ENCODE assay signal across 8 cellular contexts in genomic region chr1:206470692-206471414, GRCh38. TPM values are rescaled to one million over a fixed set of nuclear protein-coding genes. Genes with fewer than 3 reads are reported as not detected.
DNase-seq lines count a peak whose midpoint lies in the region; ATAC-seq and TF ChIP-seq lines count a peak whose summit lies in the region.

No MANE protein-coding gene starts in this region.

- no peaks in the 10 kb centered on the region for H3K9me3 ChIP-seq in CD4-positive, alpha-beta T cell (ENCODE audit: control insufficient read depth, low read length)
- H3K9me3 ChIP-seq in aorta (ENCODE audit: control insufficient read depth, low read length): no peaks in the 10 kb centered on the region

- ATAC-seq in CD4-positive, alpha-beta T cell (ENCODE audit: poor library complexity): peak; percentile 57
- ATAC-seq in GM19397 (IDR thresholded peaks at IDR 0.05; ENCODE audit: unreplicated experiment) (peak; percentile 35), natural killer cell (peak; percentile 58 to 64 (median 64)), aorta (ENCODE audit: low FRiP score) (peak; percentile 71)

- no peak for TF ChIP-seq EP300 in Ishikawa (IDR thresholded peaks at IDR 0.05; ENCODE audit: borderline replicate concordance)

- no peaks in the 10 kb centered on the region for H3K9me3 Mint-ChIP-seq in CD4-positive, alpha-beta T cell
- H3K9me3 Mint-ChIP-seq in activated CD4-positive, alpha-beta T cell treated with anti-CD3 and anti-CD28 coated beads, Interleukin-2, amount 10 ng/mL, durations not matched to agents 24 days and 14 days: no peaks in the 10 kb centered on the region
- no peaks in the 10 kb centered on the region for H3K9me3 Mint-ChIP-seq in natural killer cell

- H3K4me3 ChIP-seq in epithelial cell of esophagus (ENCODE audit: low read length) (peak overlapping the region; percentile 79), aorta (ENCODE audit: low read length in 2 of 2) (peak overlapping the region; percentile 14 to 77)

- TF ChIP-seq RAD21 in Ishikawa (IDR thresholded peaks at IDR 0.05; ENCODE audit: low read depth): no peak

- no peaks in the 10 kb centered on the region for H3K36me3 ChIP-seq in aorta (ENCODE audit: control insufficient read depth in 1 of 2, insufficient read depth in 2 of 2, low read length in 1 of 2)

- H3K4me1 Mint-ChIP-seq in CD4-positive, alpha-beta T cell (ENCODE audit: low read depth): peaks cover 74% of the 10 kb centered on the region
- H3K4me1 Mint-ChIP-seq in activated CD4-positive, alpha-beta T cell treated with anti-CD3 and anti-CD28 coated beads, Interleukin-2, amount 10 ng/mL, durations not matched to agents 24 days and 14 days: peaks cover 82% of the 10 kb centered on the region
- peaks cover 32 to 49% of the 10 kb centered on the region in 2 donors for H3K4me1 Mint-ChIP-seq in natural killer cell

- H3K27ac Mint-ChIP-seq in CD4-positive, alpha-beta T cell: peak overlapping the region; percentile 79
- H3K27ac Mint-ChIP-seq in activated CD4-positive, alpha-beta T cell treated with anti-CD3 and anti-CD28 coated beads, Interleukin-2, amount 10 ng/mL, durations not matched to agents 24 days and 14 days: peak overlapping the region; percentile 86
- peak overlapping the region; percentile 80 to 91 for H3K27ac Mint-ChIP-seq in natural killer cell

- H3K27me3 Mint-ChIP-seq in CD4-positive, alpha-beta T cell: no peaks in the 10 kb centered on the region
- H3K27me3 Mint-ChIP-seq in activated CD4-positive, alpha-beta T cell treated with anti-CD3 and anti-CD28 coated beads, Interleukin-2, amount 10 ng/mL, durations not matched to agents 24 days and 14 days: no peaks in the 10 kb centered on the region
- H3K27me3 Mint-ChIP-seq in natural killer cell (ENCODE audit: low read depth in 2 of 2): peaks cover 5 to 8% of the 10 kb centered on the region in 2 donors

- H3K4me1 ChIP-seq in aorta (ENCODE audit: control insufficient read depth in 1 of 2, insufficient read depth in 2 of 2, low read length in 2 of 2): no peaks in the 10 kb centered on the region

- peaks cover 56% of the 10 kb centered on the region for H3K36me3 Mint-ChIP-seq in CD4-positive, alpha-beta T cell (ENCODE audit: low read depth)
- H3K36me3 Mint-ChIP-seq in activated CD4-positive, alpha-beta T cell treated with anti-CD3 and anti-CD28 coated beads, Interleukin-2, amount 10 ng/mL, durations not matched to agents 24 days and 14 days (ENCODE audit: low read depth): peaks cover 40% of the 10 kb centered on the region
- no peaks in the 10 kb centered on the region for H3K36me3 Mint-ChIP-seq in natural killer cell

- intact Hi-C loops in CD4-positive, alpha-beta T cell (cut with DNase I, micrococcal nuclease): loop anchor here in 1 of 2 experiments (10.0 kb wide), 2 partner anchors 444 to 514 kb away; no protein-coding TSS in a partner anchor
- intact Hi-C loops in activated CD4-positive, alpha-beta T cell treated with anti-CD3 and anti-CD28 coated beads, Interleukin-2, amount 10 ng/mL, durations not matched to agents 24 days and 14 days (cut with micrococcal nuclease): no loop called here
- intact Hi-C loops in natural killer cell (cut with micrococcal nuclease) (no loop called here), aorta (cut with DNase I) (no loop called here)

- no peak for TF ChIP-seq CTCF in CD4-positive, alpha-beta T cell (IDR thresholded peaks at IDR 0.05)
- TF ChIP-seq CTCF in epithelial cell of esophagus (IDR thresholded peaks at IDR 0.05; ENCODE audit: insufficient read depth, low read depth, low read length, missing control alignments): no peak
- no peak for TF ChIP-seq CTCF in natural killer cell (IDR thresholded peaks at IDR 0.05)

- H3K27me3 ChIP-seq in CD4-positive, alpha-beta T cell (ENCODE audit: control insufficient read depth, insufficient read depth, low read length): no peaks in the 10 kb centered on the region
- H3K27me3 ChIP-seq in aorta (ENCODE audit: control insufficient read depth in 1 of 2, insufficient read depth in 2 of 2, low read length in 1 of 2): no peaks in the 10 kb centered on the region

- peak overlapping the region; percentile 88 for H3K4me3 Mint-ChIP-seq in CD4-positive, alpha-beta T cell
- peak overlapping the region; percentile 86 for H3K4me3 Mint-ChIP-seq in activated CD4-positive, alpha-beta T cell treated with anti-CD3 and anti-CD28 coated beads, Interleukin-2, amount 10 ng/mL, durations not matched to agents 24 days and 14 days
- peak overlapping the region; percentile 95 for H3K4me3 Mint-ChIP-seq in natural killer cell

- CTCF ChIA-PET in CD4-positive, alpha-beta T cell (lab: Charles Lee): interaction anchor here (0.9 to 3.2 kb wide), 10 partner anchors 9 to 879 kb away, joined by 3 to 21 read pairs (median 4); partner anchors contain the start of genes DYRK3 and EIF2D

- POLR2A ChIA-PET in CD4-positive, alpha-beta T cell (lab: Charles Lee): interaction anchor here (0.7 to 3.5 kb wide), 21 partner anchors 9 to 582 kb away, joined by 3 to 21 read pairs (median 4); partner anchors contain the start of genes DYRK3, EIF2D, FCMR and PFKFB2

- 0% methylated on average over 18 of the region's 18 CpGs for WGBS in aorta, 2 donors

- peak in 8 of 10 experiments; percentile 28 to 59 (median 46) for DNase-seq in CD4-positive, alpha-beta T cell
- DNase-seq in activated CD4-positive, alpha-beta T cell treated with anti-CD3 and anti-CD28 coated beads, Interleukin-2, amount 10 ng/mL, durations not matched to agents 24 days and 14 days: peak; percentile 89
- peak; percentile 62 for DNase-seq in epithelial cell of esophagus (ENCODE audit: low read depth)
- peak; percentile 42 for DNase-seq in natural killer cell
- DNase-seq in aorta: peak; percentile 66 to 76
- no peak for DNase-seq in epidermal melanocyte (ENCODE audit: insufficient read length, low spot score)

- H3K27ac ChIP-seq in CD4-positive, alpha-beta T cell (ENCODE audit: low read depth, low read length): peak overlapping the region; percentile 61
- no peak overlapping the region for H3K27ac ChIP-seq in aorta (ENCODE audit: low read depth in 1 of 2, low read length in 2 of 2)

TF ChIP-seq in Ishikawa, 13 proteins besides CTCF, POLR2A, EP300 and RAD21:
- peak; percentile 44; the same call in 1 of the 2 replicates for TF ChIP-seq ZBTB7A (IDR thresholded peaks at IDR 0.05; ENCODE audit: low read depth)
- TF ChIP-seq EGR1 (IDR thresholded peaks at IDR 0.05): no peak
- TF ChIP-seq TAF1 (IDR thresholded peaks at IDR 0.05; ENCODE audit: low read depth): peak; percentile 17; the same call in 1 of the 2 replicates

RNA-seq across cellular contexts. Expression of gene IKBKE, which starts 0.6 kb away (rescaled TPM):
- total RNA-seq in CD4-positive, alpha-beta T cell: 10 to 100 TPM; 27.9 to 29.8 TPM
- 50.0 and 51.5 TPM in 2 replicates for total RNA-seq in activated CD4-positive, alpha-beta T cell treated with anti-CD3 and anti-CD28 coated beads, Interleukin-2, amount 10 ng/mL, durations not matched to agents 24 days and 14 days
- total RNA-seq in natural killer cell (10 to 100 TPM; 31.6 to 34.6 (median 32.2) TPM), aorta (10 to 100 TPM in 1 of 2 donors, 1 to 10 TPM in 1; 5.9 to 10.3 TPM)
- polyA plus RNA-seq in aorta: 1 to 10 TPM; 4.3 to 4.5 TPM

RNA-seq across cellular contexts. Expression of gene RASSF5, which starts 36.5 kb away (rescaled TPM):
- total RNA-seq in CD4-positive, alpha-beta T cell: 100 to 1,000 TPM; 153 to 156 TPM
- 193 and 196 TPM in 2 replicates for total RNA-seq in activated CD4-positive, alpha-beta T cell treated with anti-CD3 and anti-CD28 coated beads, Interleukin-2, amount 10 ng/mL, durations not matched to agents 24 days and 14 days
- 100 to 1,000 TPM; 231 to 333 (median 279) TPM for total RNA-seq in natural killer cell
- total RNA-seq in aorta: 10 to 100 TPM; 14.8 to 18.2 TPM
- polyA plus RNA-seq in aorta: 1 to 10 TPM; 2.1 to 5.1 TPM

Comparison
In these comparisons a context has a peak if more than half of its experiments do, and no peak if none do; other contexts are left out.
1. RNA of gene RASSF5, which starts 36.5 kb away (total RNA-seq): 231 to 333 TPM in natural killer cell, 193 to 196 TPM in activated CD4-positive, alpha-beta T cell treated with anti-CD3 and anti-CD28 coated beads, Interleukin-2, amount 10 ng/mL, durations not matched to agents 24 days and 14 days and 153 to 156 TPM in CD4-positive, alpha-beta T cell; 14.8 to 18.2 TPM in aorta; every median in the first group is over 4 times any median in the second.
2. Peak in every context shown above with its lines, with median percentiles within 50 percentile points of each other: ATAC-seq, H3K27ac Mint-ChIP-seq and H3K4me3 Mint-ChIP-seq.